Comparison of ENCODE assay signal across 8 cellular contexts in genomic region chr1:226711976-226712778, GRCh38. TPM values are rescaled to one million over a fixed set of nuclear protein-coding genes. Genes with fewer than 3 reads are reported as not detected.
DNase-seq lines count a peak whose midpoint lies in the region; ATAC-seq and TF ChIP-seq lines count a peak whose summit lies in the region.

No MANE protein-coding gene starts in this region.

- H3K4me3 ChIP-seq in GM08714 (ENCODE audit: low read length) (peak overlapping the region; percentile 27; the same call in 1 of the 2 replicates), suprapubic skin (no peak overlapping the region), mesendoderm (ENCODE audit: low read length) (no peak overlapping the region)
- peak overlapping the region; percentile 11 for H3K4me3 ChIP-seq in effector memory CD4-positive, alpha-beta T cell (ENCODE audit: insufficient read depth, low read depth, low read length, poor library complexity, severe bottlenecking)

- no peak overlapping the region for H3K18ac ChIP-seq in mesendoderm (ENCODE audit: low read length)

- H3K4ac ChIP-seq in mesendoderm (ENCODE audit: low read depth, low read length): no peak overlapping the region

- H2BK15ac ChIP-seq in mesendoderm (replicated peaks; ENCODE audit: low read depth): no peak overlapping the region

- 75% methylated on average over 16 of the region's 22 CpGs for WGBS in suprapubic skin
- no CpG with 5 or more reads among the region's 22 CpGs for WGBS in mesendoderm (ENCODE audit: extremely low coverage, insufficient coverage, low lambda C conversion rate)

- in situ Hi-C loops in G401 (cut with HindIII; ENCODE audit: low sequenced_read_pairs): no loop called here

- peaks cover 2% of the 10 kb centered on the region for H3K79me1 ChIP-seq in mesendoderm (ENCODE audit: low read length)

- H3K9me3 ChIP-seq in KOPT-K1 (ENCODE audit: insufficient read depth, low read length, poor library complexity, severe bottlenecking) (no peaks in the 10 kb centered on the region), suprapubic skin (no peaks in the 10 kb centered on the region)
- no peaks in the 10 kb centered on the region for H3K9me3 ChIP-seq in effector memory CD4-positive, alpha-beta T cell (ENCODE audit: control insufficient read depth, low read length)

- DNase-seq in effector memory CD4-positive, alpha-beta T cell: peak; percentile 33 to 43 (median 36)
- no peak for DNase-seq in suprapubic skin (ENCODE audit: low spot score in 2 of 2)
- DNase-seq in NCI-H187 (lab: John Stamatoyannopoulos, UW): no peak
- no peak for DNase-seq in G401 (ENCODE audit: low spot score)
- DNase-seq in mesendoderm: no peak

- H2BK5ac ChIP-seq in mesendoderm (ENCODE audit: low read length): no peak overlapping the region

- H4K8ac ChIP-seq in mesendoderm (ENCODE audit: low read depth, low read length): no peak overlapping the region

- H3K27me3 ChIP-seq in effector memory CD4-positive, alpha-beta T cell (replicated peaks; ENCODE audit: control insufficient read depth, insufficient read depth, low read length, poor library complexity, severe bottlenecking): no peaks in the 10 kb centered on the region
- H3K27me3 ChIP-seq in suprapubic skin (no peaks in the 10 kb centered on the region), mesendoderm (ENCODE audit: insufficient read depth, low read length, poor library complexity) (no peaks in the 10 kb centered on the region)

- H3K79me2 ChIP-seq in mesendoderm (ENCODE audit: control insufficient read depth, insufficient read depth, low read length): no peaks in the 10 kb centered on the region

- H2BK120ac ChIP-seq in mesendoderm (ENCODE audit: low read depth, low read length): no peak overlapping the region

- H3K36me3 ChIP-seq in KOPT-K1 (ENCODE audit: insufficient read depth, low read length) (no peaks in the 10 kb centered on the region), suprapubic skin (no peaks in the 10 kb centered on the region), mesendoderm (ENCODE audit: control insufficient read depth, insufficient read depth, low read length) (no peaks in the 10 kb centered on the region)
- H3K36me3 ChIP-seq in effector memory CD4-positive, alpha-beta T cell (ENCODE audit: control insufficient read depth, insufficient read depth, low read length): peaks cover 5% of the 10 kb centered on the region

- no peak overlapping the region for H3K56ac ChIP-seq in mesendoderm (ENCODE audit: low read length)

- no peak overlapping the region for H3K23ac ChIP-seq in mesendoderm (ENCODE audit: low read length)

- ATAC-seq in GM21447 (IDR thresholded peaks at IDR 0.05; ENCODE audit: unreplicated experiment): peak; percentile 97

- no peak for TF ChIP-seq CTCF in suprapubic skin (IDR thresholded peaks at IDR 0.05)

- no peak overlapping the region for H4K5ac ChIP-seq in mesendoderm (ENCODE audit: low read length)

- no peak overlapping the region for H3K9ac ChIP-seq in mesendoderm (ENCODE audit: low read length)

- TF ChIP-seq POLR2A in suprapubic skin (IDR thresholded peaks at IDR 0.05): no peak

- H2AK5ac ChIP-seq in mesendoderm (ENCODE audit: low read length): no peak overlapping the region

- H3K27ac ChIP-seq in KOPT-K1 (ENCODE audit: low read depth, low read length, poor library complexity, severe bottlenecking): peak overlapping the region; percentile 47
- peak overlapping the region; percentile 67 for H3K27ac ChIP-seq in effector memory CD4-positive, alpha-beta T cell (ENCODE audit: insufficient read depth, low read length, poor library complexity, severe bottlenecking)
- H3K27ac ChIP-seq in suprapubic skin: no peak overlapping the region
- H3K27ac ChIP-seq in mesendoderm (ENCODE audit: low read depth, low read length): no peak overlapping the region

- peaks cover 78% of the 10 kb centered on the region for H3K4me1 ChIP-seq in effector memory CD4-positive, alpha-beta T cell (ENCODE audit: control insufficient read depth, insufficient read depth, low read length, poor library complexity, severe bottlenecking)
- peaks cover 51% of the 10 kb centered on the region for H3K4me1 ChIP-seq in suprapubic skin
- peaks cover 2% of the 10 kb centered on the region for H3K4me1 ChIP-seq in mesendoderm (ENCODE audit: control insufficient read depth, low read depth, low read length)

- H3K4me2 ChIP-seq in mesendoderm (ENCODE audit: low read length): no peak overlapping the region

- TF ChIP-seq EP300 in suprapubic skin (IDR thresholded peaks at IDR 0.05): no peak

RNA-seq across cellular contexts. Expression of gene ITPKB, which starts 26.9 kb away (rescaled TPM):
- total RNA-seq in suprapubic skin: 10 to 100 TPM; 31.0 to 39.0 (median 35.3) TPM
- 11.4 and 15.2 TPM in 2 replicates for total RNA-seq in G401 (2014; rRNA removed; shearing (Covaris generic))
- 4.7 TPM for polyA plus RNA-seq in mesendoderm (2013, experiment 1 of 2)
- polyA plus RNA-seq in mesendoderm (2013, experiment 2 of 2): 4.9 TPM

Comparison
In these comparisons a context has a peak if more than half of its experiments do, and no peak if none do; other contexts are left out.
1. H3K4me3 ChIP-seq: peak in GM08714 (single experiment) and effector memory CD4-positive, alpha-beta T cell (single experiment); none in suprapubic skin (single experiment) and mesendoderm (single experiment).
2. H3K27ac ChIP-seq: peak in KOPT-K1 (single experiment) and effector memory CD4-positive, alpha-beta T cell (single experiment); none in suprapubic skin (single experiment) and mesendoderm (single experiment).
3. DNase-seq: peak in effector memory CD4-positive, alpha-beta T cell (3 of 3); none in suprapubic skin (0 of 2), NCI-H187 (0 of 2), G401 (single experiment) and mesendoderm (single experiment).